Comparison of ENCODE assay signal across 13 cellular contexts in genomic region chr1:244137725-244138124, GRCh38.
DNase-seq lines count a peak whose midpoint lies in the region; ATAC-seq and TF ChIP-seq lines count a peak whose summit lies in the region.
"Had no signal": no experiment of that assay in that cellular context is flagged by ENCODE, and none has a peak within 500 bp of the region (broad histone marks: within the 10 kb centered on the region; RNA-seq: fewer than 3 reads in every experiment).

No MANE protein-coding gene starts in this region.

- no peaks in the 10 kb centered on the region for H4K20me1 ChIP-seq in PC-3 (ENCODE audit: low read length)

- H3K9me2 ChIP-seq in PC-3 (replicated peaks; ENCODE audit: low read length) = 0 out of 2 replicates have a peak, but pooled peaks cover 3% of the 10 kb centered on the region

- no peak for DNase-seq in T-helper 1 cell
- DNase-seq in PC-3 = no peak
- peak; percentile 69 for DNase-seq in dermis blood vessel endothelial cell
- DNase-seq in stimulated activated CD4-positive, alpha-beta T cell treated with anti-CD3 and anti-CD28 coated beads, Interleukin-2, amount 100 ng/mL, for 24 hours = no peak
- no peak for DNase-seq in 8988T
- DNase-seq: activated CD4-positive, alpha-beta T cell treated with anti-CD3 and anti-CD28 coated beads for 4 hours; body of pancreas; Karpas-422; NCI-H446 had no signal

- H3K79me2 ChIP-seq in PC-3 (ENCODE audit: low read length) = no peaks in the 10 kb centered on the region

- H3K4me1 ChIP-seq in PC-3 (ENCODE audit: insufficient read depth, low read length) (no peaks in the 10 kb centered on the region), neutrophil (ENCODE audit: control insufficient read depth in 1 of 2, insufficient read depth in 1 of 2, low read depth in 1 of 2, low read length in 1 of 2) (no peaks in the 10 kb centered on the region)
- H3K4me1 ChIP-seq: body of pancreas had no signal

- no peaks in the 10 kb centered on the region for H3K9me3 Mint-ChIP-seq in T-helper 1 cell treated with Interleukin-12 subunit alpha and Interleukin-12 subunit beta and Interleukin-4 antibody, amounts not matched to agents 30 μg/mL and 1 μg/mL, for 36 hours

- H3K36me3 ChIP-seq in PC-3 (ENCODE audit: low read depth, low read length) (no peaks in the 10 kb centered on the region), neutrophil (no peaks in the 10 kb centered on the region)
- H3K36me3 ChIP-seq: upper lobe of left lung had no signal

- H3K4me3 Mint-ChIP-seq in T-helper 1 cell treated with Interleukin-12 subunit alpha and Interleukin-12 subunit beta and Interleukin-4 antibody, amounts not matched to agents 30 μg/mL and 1 μg/mL, for 36 hours = peak overlapping the region; percentile 57

- no peaks in the 10 kb centered on the region for H3K9me3 ChIP-seq in PC-3 (ENCODE audit: low read length)
- H3K9me3 ChIP-seq in neutrophil = no peaks in the 10 kb centered on the region
- H3K9me3 ChIP-seq: body of pancreas, upper lobe of left lung had no signal

- H3K27me3 Mint-ChIP-seq in T-helper 1 cell treated with Interleukin-12 subunit alpha and Interleukin-12 subunit beta and Interleukin-4 antibody, amounts not matched to agents 30 μg/mL and 1 μg/mL, for 36 hours (ENCODE audit: low read depth) = no peaks in the 10 kb centered on the region

- H3K4me1 Mint-ChIP-seq in T-helper 1 cell treated with Interleukin-12 subunit alpha and Interleukin-12 subunit beta and Interleukin-4 antibody, amounts not matched to agents 30 μg/mL and 1 μg/mL, for 36 hours (ENCODE audit: low read depth) = peaks cover 8% of the 10 kb centered on the region

- H2AFZ ChIP-seq in PC-3 (ENCODE audit: low read length) = peak overlapping the region; percentile 27; the same call in 1 of the 2 replicates

- H3K36me3 Mint-ChIP-seq in T-helper 1 cell treated with Interleukin-12 subunit alpha and Interleukin-12 subunit beta and Interleukin-4 antibody, amounts not matched to agents 30 μg/mL and 1 μg/mL, for 36 hours (ENCODE audit: low read depth) = no peaks in the 10 kb centered on the region

- POLR2A ChIA-PET in PC-3 (lab: Charles Lee; ENCODE audit: unreplicated experiment) = no interaction called here

- H3K4me2 ChIP-seq in PC-3 (ENCODE audit: low read length) = no peak overlapping the region

- H3K4me3 ChIP-seq in PC-3 (ENCODE audit: low read length) = no peak overlapping the region
- H3K4me3 ChIP-seq in neutrophil (ENCODE audit: low read depth in 1 of 2, low read length in 1 of 2) = peak overlapping the region; percentile 39 to 47
- H3K4me3 ChIP-seq: body of pancreas had no signal

- H3F3A ChIP-seq in PC-3 (ENCODE audit: low read length, unreplicated experiment) = no peaks in the 10 kb centered on the region

- no peak overlapping the region for H3K9ac ChIP-seq in PC-3 (ENCODE audit: low read length)

- intact Hi-C loops in PC-3 (cut with micrococcal nuclease) = no loop called here

- no peak overlapping the region for H3K27ac Mint-ChIP-seq in T-helper 1 cell treated with Interleukin-12 subunit alpha and Interleukin-12 subunit beta and Interleukin-4 antibody, amounts not matched to agents 30 μg/mL and 1 μg/mL, for 36 hours

- ATAC-seq in PC-3 (no peak), HG03108 (IDR thresholded peaks at IDR 0.05; ENCODE audit: unreplicated experiment) (no peak)
- ATAC-seq: body of pancreas had no signal

- BruUV-seq in PC-3 (replicated peaks; lab: Mats Ljungman, UMichigan) = no TSS peak

- no peaks in the 10 kb centered on the region for H3K27me3 ChIP-seq in PC-3 (ENCODE audit: low read length)
- H3K27me3 ChIP-seq in neutrophil = peaks cover 40% of the 10 kb centered on the region
- H3K27me3 ChIP-seq: body of pancreas, upper lobe of left lung had no signal

- H3K27ac ChIP-seq in PC-3 (ENCODE audit: low read length) (no peak overlapping the region), neutrophil (peak overlapping the region; percentile 12)
- H3K27ac ChIP-seq: body of pancreas had no signal

- TF ChIP-seq CTCF in PC-3 (conservative IDR thresholded peaks at IDR 0.05; ENCODE audit: low read depth, low read length) (no peak), neutrophil (IDR thresholded peaks at IDR 0.05) (no peak)

- CTCF ChIA-PET in PC-3 (lab: Charles Lee) = no interaction called here
